Comparison of ENCODE assay signal across 24 cellular contexts in genomic region chr1:226880372-226881287, GRCh38. TPM values are rescaled to one million over a fixed set of nuclear protein-coding genes. Genes with fewer than 3 reads are reported as not detected.
DNase-seq lines count a peak whose midpoint lies in the region; ATAC-seq and TF ChIP-seq lines count a peak whose summit lies in the region.
"Had no signal": no experiment of that assay in that cellular context is flagged by ENCODE, and none has a peak within 500 bp of the region (broad histone marks: within the 10 kb centered on the region; RNA-seq: fewer than 3 reads in every experiment).

No MANE protein-coding gene starts in this region.

- no peaks in the 10 kb centered on the region for H3K9me3 Mint-ChIP-seq in activated CD4-positive, alpha-beta T cell treated with anti-CD3 and anti-CD28 coated beads, Interleukin-2, amount 10 ng/mL, durations not matched to agents 7 days and 5 days
- H3K9me3 Mint-ChIP-seq in CD14-positive monocyte (no peaks in the 10 kb centered on the region), progenitor cell of endocrine pancreas (ENCODE audit: low read depth) (no peaks in the 10 kb centered on the region), MCF 10A (ENCODE audit: unreplicated experiment) (no peaks in the 10 kb centered on the region)
- no peaks in the 10 kb centered on the region for H3K9me3 Mint-ChIP-seq in activated CD8-positive, alpha-beta T cell treated with anti-CD3 and anti-CD28 coated beads, Interleukin-2, amount 10 ng/mL, durations not matched to agents 7 days and 5 days (ENCODE audit: insufficient read depth)

- no peaks in the 10 kb centered on the region for H3K9me3 ChIP-seq in hepatocyte (ENCODE audit: low read depth)
- H3K9me3 ChIP-seq: neutrophil had no signal

- H3K27ac Mint-ChIP-seq in activated CD4-positive, alpha-beta T cell treated with anti-CD3 and anti-CD28 coated beads, Interleukin-2, amount 10 ng/mL, durations not matched to agents 7 days and 5 days = peak overlapping the region; percentile 91
- H3K27ac Mint-ChIP-seq in CD14-positive monocyte (peak overlapping the region in 1 of 7 donors; percentile 50), progenitor cell of endocrine pancreas (peak overlapping the region; percentile 2), MCF 10A (ENCODE audit: low read depth, unreplicated experiment) (no peak overlapping the region)
- H3K27ac Mint-ChIP-seq in activated CD8-positive, alpha-beta T cell treated with anti-CD3 and anti-CD28 coated beads, Interleukin-2, amount 10 ng/mL, durations not matched to agents 7 days and 5 days = peak overlapping the region; percentile 7

- no peak overlapping the region for H3K4me3 ChIP-seq in H7 (ENCODE audit: insufficient read depth, low read depth, low read length)
- no peak overlapping the region for H3K4me3 ChIP-seq in hepatocyte
- H3K4me3 ChIP-seq: dorsolateral prefrontal cortex had no signal

- H3K4me3 Mint-ChIP-seq in activated CD4-positive, alpha-beta T cell treated with anti-CD3 and anti-CD28 coated beads, Interleukin-2, amount 10 ng/mL, durations not matched to agents 7 days and 5 days = no peak overlapping the region
- H3K4me3 Mint-ChIP-seq in CD14-positive monocyte (no peak overlapping the region), progenitor cell of endocrine pancreas (ENCODE audit: low read depth) (no peak overlapping the region), MCF 10A (ENCODE audit: unreplicated experiment) (no peak overlapping the region)
- no peak overlapping the region for H3K4me3 Mint-ChIP-seq in activated CD8-positive, alpha-beta T cell treated with anti-CD3 and anti-CD28 coated beads, Interleukin-2, amount 10 ng/mL, durations not matched to agents 7 days and 5 days

- peaks cover 4% of the 10 kb centered on the region for H3K36me3 Mint-ChIP-seq in activated CD4-positive, alpha-beta T cell treated with anti-CD3 and anti-CD28 coated beads, Interleukin-2, amount 10 ng/mL, durations not matched to agents 7 days and 5 days (ENCODE audit: low read depth)
- peaks cover 31 to 39% of the 10 kb centered on the region in 2 donors for H3K36me3 Mint-ChIP-seq in CD14-positive monocyte
- peaks cover 5% of the 10 kb centered on the region for H3K36me3 Mint-ChIP-seq in activated CD8-positive, alpha-beta T cell treated with anti-CD3 and anti-CD28 coated beads, Interleukin-2, amount 10 ng/mL, durations not matched to agents 7 days and 5 days (ENCODE audit: low read depth)
- H3K36me3 Mint-ChIP-seq in progenitor cell of endocrine pancreas (ENCODE audit: insufficient read depth) = peaks cover 24% of the 10 kb centered on the region
- peaks cover 44% of the 10 kb centered on the region for H3K36me3 Mint-ChIP-seq in MCF 10A (ENCODE audit: insufficient read depth, unreplicated experiment)

- H3K36me3 ChIP-seq in H7 (replicated peaks; ENCODE audit: control insufficient read depth, insufficient read depth, low read length) (peaks cover 12% of the 10 kb centered on the region), hepatocyte (replicated peaks; ENCODE audit: insufficient read depth, low read depth) (no peaks in the 10 kb centered on the region)
- H3K36me3 ChIP-seq: neutrophil, WERI-Rb-1 had no signal

- POLR2A ChIA-PET in activated CD4-positive, alpha-beta T cell treated with anti-CD3 and anti-CD28 coated beads, Interleukin-2, amount 10 ng/mL, durations not matched to agents 7 days and 5 days (lab: Charles Lee) = no interaction called here
- POLR2A ChIA-PET in activated CD8-positive, alpha-beta T cell treated with anti-CD3 and anti-CD28 coated beads, Interleukin-2, amount 10 ng/mL, durations not matched to agents 7 days and 5 days (lab: Charles Lee) = interaction anchor here (0.7 kb wide), 1 partner anchor 20 kb away, joined by 4 read pairs; no protein-coding TSS in a partner anchor
- POLR2A ChIA-PET in MCF 10A (lab: Yijun Ruan, JAX) = no interaction called here

- no peak for ATAC-seq in activated CD8-positive, alpha-beta T cell treated with anti-CD3 and anti-CD28 coated beads, Interleukin-2, amount 10 ng/mL, durations not matched to agents 7 days and 5 days

- WGBS in hepatocyte (ENCODE audit: low lambda C conversion rate, missing lambda C conversion rate) = 97% methylated on average over 14 of the region's 14 CpGs

- H3K27ac ChIP-seq in hepatocyte = no peak overlapping the region
- H3K27ac ChIP-seq: C4-2B, dorsolateral prefrontal cortex, epithelial cell of prostate, neutrophil, WERI-Rb-1 had no signal

- H3K79me2 ChIP-seq in hepatocyte = no peaks in the 10 kb centered on the region

- intact Hi-C loops in CD14-positive monocyte (cut with micrococcal nuclease) = no loop called here
- intact Hi-C loops in MCF 10A (cut with micrococcal nuclease) = no loop called here

- peaks cover 51% of the 10 kb centered on the region for H3K4me1 Mint-ChIP-seq in activated CD4-positive, alpha-beta T cell treated with anti-CD3 and anti-CD28 coated beads, Interleukin-2, amount 10 ng/mL, durations not matched to agents 7 days and 5 days
- peaks cover 37% of the 10 kb centered on the region for H3K4me1 Mint-ChIP-seq in CD14-positive monocyte
- peaks cover 39% of the 10 kb centered on the region for H3K4me1 Mint-ChIP-seq in activated CD8-positive, alpha-beta T cell treated with anti-CD3 and anti-CD28 coated beads, Interleukin-2, amount 10 ng/mL, durations not matched to agents 7 days and 5 days (ENCODE audit: low read depth)
- peaks cover 8% of the 10 kb centered on the region for H3K4me1 Mint-ChIP-seq in progenitor cell of endocrine pancreas (ENCODE audit: low read depth)
- peaks cover 27% of the 10 kb centered on the region for H3K4me1 Mint-ChIP-seq in MCF 10A (ENCODE audit: insufficient read depth, unreplicated experiment)

- H3K9me2 ChIP-seq in hepatocyte (replicated peaks; ENCODE audit: insufficient read depth) = no peaks in the 10 kb centered on the region

- no peaks in the 10 kb centered on the region for H4K20me1 ChIP-seq in hepatocyte (ENCODE audit: insufficient read depth, poor library complexity, severe bottlenecking)

- no TSS peak for BruUV-seq in MCF 10A (replicated peaks; lab: Mats Ljungman, UMichigan)

- CTCF ChIA-PET in activated CD4-positive, alpha-beta T cell treated with anti-CD3 and anti-CD28 coated beads, Interleukin-2, amount 10 ng/mL, durations not matched to agents 7 days and 5 days (lab: Charles Lee) = interaction anchor here (0.7 to 1.4 kb wide), 2 partner anchors 10 to 272 kb away, joined by 3 read pairs; partner anchors contain the start of gene PSEN2
- CTCF ChIA-PET in activated CD8-positive, alpha-beta T cell treated with anti-CD3 and anti-CD28 coated beads, Interleukin-2, amount 10 ng/mL, durations not matched to agents 7 days and 5 days (lab: Charles Lee) = interaction anchor here (1.3 kb wide), 1 partner anchor 53 kb away, joined by 3 read pairs; no protein-coding TSS in a partner anchor
- CTCF ChIA-PET in MCF 10A (lab: Yijun Ruan, JAX) = interaction anchor here (0.6 kb wide), 1 partner anchor 370 kb away, joined by 3 read pairs; no protein-coding TSS in a partner anchor

- DNase-seq in activated CD4-positive, alpha-beta T cell treated with anti-CD3 and anti-CD28 coated beads, Interleukin-2, amount 10 ng/mL, durations not matched to agents 7 days and 5 days = no peak
- DNase-seq in activated CD4-positive, alpha-beta T cell treated with anti-CD3 and anti-CD28 coated beads, Interleukin-2, amount 50 U/mL, for 1 hour = no peak
- DNase-seq in CD14-positive monocyte (ENCODE audit: low spot score) = peak; percentile 8
- no peak for DNase-seq in activated CD8-positive, alpha-beta T cell treated with anti-CD3 and anti-CD28 coated beads, Interleukin-2, amount 10 ng/mL, durations not matched to agents 7 days and 5 days
- DNase-seq in progenitor cell of endocrine pancreas (ENCODE audit: low spot score, unreplicated experiment) = no peak
- DNase-seq in H7 = no peak
- DNase-seq in hepatocyte (ENCODE audit: low spot score) = no peak
- no peak for DNase-seq in MCF 10A (ENCODE audit: unreplicated experiment)
- DNase-seq: activated effector memory CD4-positive, alpha-beta T cell treated with Interleukin-2 at 50 U/mL for 16 hours; anterior cingulate cortex; caudate nucleus; DMS53; dorsolateral prefrontal cortex; KG1; MV-4-11; NCI-H1694 treated with DMSO at 0.1 percent for 48 hours; NCI-H774; SHP77 treated with DMSO at 0.1 percent for 48 hours; small intestine; stimulated activated CD4-positive, alpha-beta T cell treated with anti-CD3 and anti-CD28 coated beads, Interleukin-4, amount 100 ng/mL, for 1 hour; WERI-Rb-1 had no signal

- no peak overlapping the region for H2AFZ ChIP-seq in hepatocyte

- no peaks in the 10 kb centered on the region for H3K4me1 ChIP-seq in hepatocyte (ENCODE audit: insufficient read depth)

- TF ChIP-seq CTCF in CD14-positive monocyte (IDR thresholded peaks at IDR 0.05) (no peak), progenitor cell of endocrine pancreas (IDR thresholded peaks at IDR 0.05; ENCODE audit: unreplicated experiment) (no peak), hepatocyte (IDR thresholded peaks at IDR 0.05; ENCODE audit: poor library complexity) (no peak), MCF 10A (IDR thresholded peaks at IDR 0.05; ENCODE audit: unreplicated experiment) (no peak)

- H3K27me3 ChIP-seq in H7 (ENCODE audit: control insufficient read depth, insufficient read depth, low read length) = no peaks in the 10 kb centered on the region
- H3K27me3 ChIP-seq in hepatocyte = no peaks in the 10 kb centered on the region
- H3K27me3 ChIP-seq: dorsolateral prefrontal cortex, neutrophil had no signal

- H3K4me2 ChIP-seq in hepatocyte = no peak overlapping the region

- no peaks in the 10 kb centered on the region for H3K27me3 Mint-ChIP-seq in activated CD4-positive, alpha-beta T cell treated with anti-CD3 and anti-CD28 coated beads, Interleukin-2, amount 10 ng/mL, durations not matched to agents 7 days and 5 days
- H3K27me3 Mint-ChIP-seq in CD14-positive monocyte (ENCODE audit: low read depth in 3 of 3) (peaks cover 0 to 4% (median 2%) of the 10 kb centered on the region in 3 donors), progenitor cell of endocrine pancreas (no peaks in the 10 kb centered on the region), MCF 10A (ENCODE audit: insufficient read depth, unreplicated experiment) (no peaks in the 10 kb centered on the region)
- H3K27me3 Mint-ChIP-seq in activated CD8-positive, alpha-beta T cell treated with anti-CD3 and anti-CD28 coated beads, Interleukin-2, amount 10 ng/mL, durations not matched to agents 7 days and 5 days (ENCODE audit: low read depth) = no peaks in the 10 kb centered on the region

RNA-seq across cellular contexts. Expression of gene PSEN2, which starts 10.2 kb away (rescaled TPM):
- total RNA-seq in activated CD4-positive, alpha-beta T cell treated with anti-CD3 and anti-CD28 coated beads, Interleukin-2, amount 10 ng/mL, durations not matched to agents 7 days and 5 days = 1 to 10 TPM; 2.0 to 2.9 TPM
- polyA plus RNA-seq in CD14-positive monocyte (10 to 100 TPM; 11.4 to 11.8 TPM), hepatocyte (12.7 and 14.3 TPM in 2 replicates)
- 1 to 10 TPM; 3.0 to 3.6 TPM for total RNA-seq in activated CD8-positive, alpha-beta T cell treated with anti-CD3 and anti-CD28 coated beads, Interleukin-2, amount 10 ng/mL, durations not matched to agents 7 days and 5 days
- total RNA-seq in progenitor cell of endocrine pancreas (27.5 and 27.7 TPM in 2 replicates), hepatocyte (12.9 and 14.2 TPM in 2 replicates), MCF 10A (2022) (31.3 and 31.8 TPM in 2 replicates)
- 24.7 and 39.0 TPM in 2 replicates for total RNA-seq in H7 (2014; rRNA removed; shearing (Covaris generic))

RNA-seq across cellular contexts. Expression of gene COQ8A, which starts 59.5 kb away (rescaled TPM):
- 10 to 100 TPM; 22.6 to 25.5 TPM for total RNA-seq in activated CD4-positive, alpha-beta T cell treated with anti-CD3 and anti-CD28 coated beads, Interleukin-2, amount 10 ng/mL, durations not matched to agents 7 days and 5 days
- 10 to 100 TPM; 33.1 to 38.2 TPM for polyA plus RNA-seq in CD14-positive monocyte
- total RNA-seq in activated CD8-positive, alpha-beta T cell treated with anti-CD3 and anti-CD28 coated beads, Interleukin-2, amount 10 ng/mL, durations not matched to agents 7 days and 5 days = 10 to 100 TPM; 12.1 to 16.4 TPM
- 31.0 and 33.3 TPM in 2 replicates for total RNA-seq in progenitor cell of endocrine pancreas
- total RNA-seq in H7 (2014; rRNA removed; shearing (Covaris generic)) = 35.8 and 52.5 TPM in 2 replicates
- 20.7 and 22.9 TPM in 2 replicates for total RNA-seq in hepatocyte
- polyA plus RNA-seq in hepatocyte = 19.2 and 26.4 TPM in 2 replicates
- total RNA-seq in MCF 10A (2022) = 22.1 and 26.4 TPM in 2 replicates
